Comparison of ENCODE assay signal across 16 cellular contexts in genomic region chr9:8301296-8301695, GRCh38.
DNase-seq lines count a peak whose midpoint lies in the region; ATAC-seq and TF ChIP-seq lines count a peak whose summit lies in the region.
"Had no signal": no experiment of that assay in that cellular context is flagged by ENCODE, and none has a peak within 500 bp of the region (broad histone marks: within the 10 kb centered on the region; RNA-seq: fewer than 3 reads in every experiment).

No MANE protein-coding gene starts in this region.

- ATAC-seq in GM21619 (IDR thresholded peaks at IDR 0.05; ENCODE audit: unreplicated experiment) = no peak
- no peak for ATAC-seq in naive thymus-derived CD8-positive, alpha-beta T cell
- ATAC-seq: A549; CD8-positive, alpha-beta T cell had no signal

- H3K27me3 Mint-ChIP-seq in naive thymus-derived CD8-positive, alpha-beta T cell = peaks cover 0 to 2% (median 0%) of the 10 kb centered on the region in 5 donors
- H3K27me3 Mint-ChIP-seq: B cell; CD4-positive, alpha-beta T cell had no signal

- H3K4me3 Mint-ChIP-seq in naive thymus-derived CD8-positive, alpha-beta T cell = no peak overlapping the region
- H3K4me3 Mint-ChIP-seq: B cell; CD4-positive, alpha-beta T cell; CD8-positive, alpha-beta T cell had no signal

- H3K27ac Mint-ChIP-seq in naive thymus-derived CD8-positive, alpha-beta T cell = no peak overlapping the region
- H3K27ac Mint-ChIP-seq: B cell; CD4-positive, alpha-beta T cell; CD8-positive, alpha-beta T cell had no signal

- no peaks in the 10 kb centered on the region for H3K36me3 Mint-ChIP-seq in naive thymus-derived CD8-positive, alpha-beta T cell
- H3K36me3 Mint-ChIP-seq: CD8-positive, alpha-beta T cell had no signal

- no peak for TF ChIP-seq CTCF in fibroblast of pulmonary artery (IDR thresholded peaks at IDR 0.05; ENCODE audit: low read length, missing control alignments)

- H3K9me3 Mint-ChIP-seq in naive thymus-derived CD8-positive, alpha-beta T cell = peaks cover 0 to 9% (median 0%) of the 10 kb centered on the region in 9 donors

- no peaks in the 10 kb centered on the region for H3K4me1 Mint-ChIP-seq in naive thymus-derived CD8-positive, alpha-beta T cell
- H3K4me1 Mint-ChIP-seq: B cell had no signal

- H3K4me3 ChIP-seq in fibroblast of pulmonary artery (replicated peaks; ENCODE audit: low read depth, low read length) = no peak overlapping the region
- H3K4me3 ChIP-seq: A549; BLaER1 treated with 17β-estradiol and CSF1 and Interleukin-3, amounts not matched to agents 10 nM and 100 nM had no signal

- DNase-seq in dermis blood vessel endothelial cell (peak; percentile 56), fibroblast of pulmonary artery (ENCODE audit: low read depth) (peak; percentile 3), glomerular endothelial cell (ENCODE audit: extremely low read depth, low read depth, low spot score) (peak; percentile 16), SK-N-DZ (ENCODE audit: low spot score) (no peak)
- DNase-seq in naive thymus-derived CD8-positive, alpha-beta T cell = no peak
- DNase-seq: AML-193; Caco-2; Calu3; CD4-positive, alpha-beta T cell; CD8-positive, alpha-beta T cell; DMS79 treated with DMSO at 0.1 percent for 48 hours; GF-D8 had no signal

- POLR2A ChIA-PET in naive thymus-derived CD8-positive, alpha-beta T cell (lab: Charles Lee) = no interaction called here

Comparison
In these comparisons a context has a peak if more than half of its experiments do, and no peak if none do; other contexts are left out.
1. DNase-seq: peak in dermis blood vessel endothelial cell (single experiment), fibroblast of pulmonary artery (single experiment) and glomerular endothelial cell (single experiment); none in naive thymus-derived CD8-positive, alpha-beta T cell (0 of 10) and SK-N-DZ (single experiment).